In the genomic region with DNA sequence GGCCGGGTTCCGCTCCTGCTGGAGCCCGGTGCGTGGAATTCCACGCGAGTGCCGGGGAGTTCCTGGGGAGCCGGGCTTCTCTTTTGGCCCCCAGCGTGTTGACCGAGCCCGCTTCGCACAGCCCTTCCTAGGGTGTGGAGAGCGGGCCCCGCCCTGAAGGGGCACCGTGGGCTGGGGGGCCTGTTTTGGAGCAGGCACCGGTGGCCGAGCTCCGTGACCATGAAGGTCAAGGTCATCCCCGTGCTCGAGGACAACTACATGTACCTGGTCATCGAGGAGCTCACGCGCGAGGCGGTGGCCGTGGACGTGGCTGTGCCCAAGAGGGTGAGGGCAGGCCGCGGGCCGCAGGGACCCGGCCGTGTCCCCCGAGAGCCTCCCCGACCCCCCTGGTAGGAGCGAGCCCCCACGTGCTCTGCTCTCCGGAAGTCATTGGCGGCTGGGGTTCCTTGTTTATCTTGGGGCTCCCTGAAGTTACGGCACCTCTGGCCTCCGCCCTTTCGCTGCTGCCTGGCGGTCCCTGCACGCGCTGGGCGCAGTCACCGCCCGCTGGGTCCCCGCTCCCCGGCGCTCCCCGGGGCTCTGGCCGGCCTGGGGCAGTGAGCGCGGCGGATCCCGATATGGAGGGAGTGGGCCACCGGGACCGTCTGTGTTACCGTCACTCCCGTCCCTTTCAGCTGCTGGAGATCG, we compare ENCODE assay signal across 8 cellular contexts. TPM values are rescaled to one million over a fixed set of nuclear protein-coding genes. Genes with fewer than 3 reads are reported as not detected.
DNase-seq lines count a peak whose midpoint lies in the region; ATAC-seq, FAIRE-seq and TF ChIP-seq lines count a peak whose summit lies in the region.

No MANE protein-coding gene starts in this region.

- peaks cover 10% of the 10 kb centered on the region; the same call in 1 of the 2 replicates for H3F3A ChIP-seq in DOHH2 (ENCODE audit: control insufficient read depth, insufficient read depth)

- TF ChIP-seq CTCF in DOHH2 (IDR thresholded peaks at IDR 0.05; ENCODE audit: low read depth, low read length, poor library complexity, severe bottlenecking) (no peak), keratinocyte (optimal IDR thresholded peaks at IDR 0.05 in 1 of 3, IDR thresholded peaks at IDR 0.05 in 1 of 3, conservative IDR thresholded peaks at IDR 0.05 in 1 of 3; ENCODE audit: extremely low read depth in 1 of 3, insufficient read depth in 2 of 3, low read length in 3 of 3) (no peak)

- H4K20me1 ChIP-seq in DOHH2 (ENCODE audit: control insufficient read depth, insufficient read depth, low read depth, low read length) (0 out of 2 replicates have a peak, but pooled peaks cover 3% of the 10 kb centered on the region), keratinocyte (ENCODE audit: control insufficient read depth, extremely low read depth, insufficient read depth, low read length) (no peaks in the 10 kb centered on the region)

- H3K36me3 ChIP-seq in DOHH2 (ENCODE audit: control insufficient read depth, low read length) (peaks cover 47% of the 10 kb centered on the region), keratinocyte (ENCODE audit: control insufficient read depth in 2 of 2, extremely low read depth in 1 of 2, insufficient read depth in 2 of 2, low read length in 2 of 2) (peaks cover 0 to 6% of the 10 kb centered on the region in 2 experiments), thymus (ENCODE audit: control insufficient read depth, insufficient read depth) (peaks cover 38% of the 10 kb centered on the region)

- H3K27ac Mint-ChIP-seq in activated naive CD4-positive, alpha-beta T cell treated with anti-CD3 and anti-CD28 coated beads, Interleukin-2, amount 50 U/mL, for 72 hours: no peak overlapping the region

- H3K4me1 ChIP-seq in DOHH2 (ENCODE audit: control insufficient read depth, low read length) (peaks cover 56% of the 10 kb centered on the region), keratinocyte (ENCODE audit: control insufficient read depth, extremely low read depth, insufficient read depth, low read length) (peaks cover 4% of the 10 kb centered on the region), thymus (ENCODE audit: control insufficient read depth, insufficient read depth, low read length) (peaks cover 40% of the 10 kb centered on the region)

- H3K9me3 ChIP-seq in DOHH2 (ENCODE audit: control insufficient read depth, insufficient read depth, low read length) (no peaks in the 10 kb centered on the region), keratinocyte (ENCODE audit: control insufficient read depth, low read depth, low read length) (no peaks in the 10 kb centered on the region), thymus (ENCODE audit: control insufficient read depth) (no peaks in the 10 kb centered on the region)

- no peaks in the 10 kb centered on the region for H3K9me1 ChIP-seq in keratinocyte (ENCODE audit: control insufficient read depth, extremely low read depth, insufficient read depth, low read length)

- no peak for FAIRE-seq in keratinocyte (lab: Jason Lieb, UNC)

- dilution Hi-C loops in keratinocyte (cut with MboI; ENCODE audit: extremely low pct_ligation_motif_present, low sequenced_read_pairs): no loop called here

- H3K4me3 ChIP-seq in DOHH2 (ENCODE audit: low read length) (peak overlapping the region; percentile 85), keratinocyte (ENCODE audit: control insufficient read depth in 2 of 3, extremely low read depth in 1 of 3, insufficient read depth in 2 of 3, low read depth in 1 of 3, low read length in 3 of 3) (peak overlapping the region; percentile 71 to 77 (median 76)), thymus (ENCODE audit: low read length) (peak overlapping the region; percentile 67)

- no peaks in the 10 kb centered on the region for H3K36me3 Mint-ChIP-seq in activated naive CD4-positive, alpha-beta T cell treated with anti-CD3 and anti-CD28 coated beads, Interleukin-2, amount 50 U/mL, for 72 hours

- no peaks in the 10 kb centered on the region for H3K9me3 Mint-ChIP-seq in activated naive CD4-positive, alpha-beta T cell treated with anti-CD3 and anti-CD28 coated beads, Interleukin-2, amount 50 U/mL, for 72 hours

- no peaks in the 10 kb centered on the region for H3K27me3 ChIP-seq in DOHH2 (ENCODE audit: control insufficient read depth, low read length)
- no peaks in the 10 kb centered on the region for H3K27me3 ChIP-seq in keratinocyte (ENCODE audit: control insufficient read depth, extremely low read depth, insufficient read depth, low read length)
- peaks cover 4% of the 10 kb centered on the region for H3K27me3 ChIP-seq in thymus (ENCODE audit: control insufficient read depth, insufficient read depth)

- no peak for DNase-seq in activated naive CD4-positive, alpha-beta T cell treated with anti-CD3 and anti-CD28 coated beads, Interleukin-2, amount 50 U/mL, for 72 hours (ENCODE audit: low spot score in 2 of 2)
- no peak for DNase-seq in keratinocyte (ENCODE audit: low read depth, low spot score)
- DNase-seq in NCI-H187 (lab: John Stamatoyannopoulos, UW): no peak

- ATAC-seq in HG03520 (IDR thresholded peaks at IDR 0.05; ENCODE audit: unreplicated experiment) (peak; percentile 3), HG03342 (IDR thresholded peaks at IDR 0.05; ENCODE audit: unreplicated experiment) (no peak), GM21367 (IDR thresholded peaks at IDR 0.05; ENCODE audit: unreplicated experiment) (no peak)
- peak; percentile 22 to 24 for ATAC-seq in activated naive CD4-positive, alpha-beta T cell treated with anti-CD3 and anti-CD28 coated beads, Interleukin-2, amount 50 U/mL, for 72 hours

- WGBS in thymus: under 1% methylated on average over 61 of the region's 61 CpGs

- H3K9ac ChIP-seq in keratinocyte (ENCODE audit: control insufficient read depth, extremely low read depth, insufficient read depth, low read length): peak overlapping the region; percentile 76

- no peaks in the 10 kb centered on the region for H3K79me2 ChIP-seq in DOHH2 (ENCODE audit: control insufficient read depth, low read length)
- no peaks in the 10 kb centered on the region for H3K79me2 ChIP-seq in keratinocyte (ENCODE audit: control insufficient read depth, insufficient read depth, low read length)

- H3K9me2 ChIP-seq in DOHH2 (replicated peaks; ENCODE audit: control insufficient read depth, low read length): no peaks in the 10 kb centered on the region

- H3K4me2 ChIP-seq in DOHH2 (ENCODE audit: low read length) (peak overlapping the region; percentile 85), keratinocyte (ENCODE audit: control insufficient read depth, extremely low read depth, insufficient read depth, low read depth, low read length) (peak overlapping the region; percentile 95)

- H3K27ac ChIP-seq in DOHH2 (ENCODE audit: low read depth, low read length) (peak overlapping the region; percentile 72), keratinocyte (ENCODE audit: control insufficient read depth, insufficient read depth, low read length) (peak overlapping the region; percentile 26), thymus (ENCODE audit: low read depth) (peak overlapping the region; percentile 36)

- H2AFZ ChIP-seq in keratinocyte (ENCODE audit: control insufficient read depth, low read length): peak overlapping the region; percentile 12

RNA-seq across cellular contexts. Expression of gene HAGHL, which starts 0.5 kb away (rescaled TPM):
- total RNA-seq in activated naive CD4-positive, alpha-beta T cell treated with anti-CD3 and anti-CD28 coated beads, Interleukin-2, amount 50 U/mL, for 72 hours: 10 to 100 TPM; 22.2 to 24.5 TPM
- 6.8 to 30.7 TPM (median 8.0 TPM) in 3 replicates for polyA plus RNA-seq in keratinocyte
- 4.2 TPM for polyA plus RNA-seq in keratinocyte (2011; ENCODE audit: low read depth)
- 2.5 and 10.9 TPM in 2 replicates for polyA plus RNA-seq in keratinocyte (2011; cell fraction: cytosol; rRNA removed)
- 53.3 and 72.7 TPM in 2 replicates for polyA plus RNA-seq in keratinocyte (2011; cell fraction: nucleus; rRNA removed)
- 9.9 and 16.8 TPM in 2 replicates for polyA plus RNA-seq in keratinocyte (2012; ENCODE audit: low replicate concordance)
- 0.93 to 3.6 TPM (median 2.0 TPM) in 3 replicates for polyA minus RNA-seq in keratinocyte
- 13.8 TPM for polyA minus RNA-seq in keratinocyte (2011; cell fraction: cytosol; rRNA and poly(A)+ RNA removed)
- 5.9 and 11.4 TPM in 2 replicates for polyA minus RNA-seq in keratinocyte (2011; cell fraction: nucleus; rRNA and poly(A)+ RNA removed)
- polyA plus RNA-seq in thymus: 50.6 TPM

RNA-seq across cellular contexts. Expression of gene CCDC78, which starts 1.2 kb away (rescaled TPM):
- 10 to 100 TPM in 1 of 2 donors, 1 to 10 TPM in 1; 6.2 to 10.7 TPM for total RNA-seq in activated naive CD4-positive, alpha-beta T cell treated with anti-CD3 and anti-CD28 coated beads, Interleukin-2, amount 50 U/mL, for 72 hours
- 2.0 to 4.1 TPM (median 2.5 TPM) in 3 replicates for polyA plus RNA-seq in keratinocyte
- 3.0 TPM for polyA plus RNA-seq in keratinocyte (2011; ENCODE audit: low read depth)
- 0.61 and 0.68 TPM in 2 replicates for polyA plus RNA-seq in keratinocyte (2011; cell fraction: cytosol; rRNA removed)
- polyA plus RNA-seq in keratinocyte (2011; cell fraction: nucleus; rRNA removed): 15.1 and 20.5 TPM in 2 replicates
- polyA plus RNA-seq in keratinocyte (2012; ENCODE audit: low replicate concordance): 2.0 and 2.4 TPM in 2 replicates
- polyA minus RNA-seq in keratinocyte: 0.56 to 1.4 TPM (median 0.73 TPM) in 3 replicates
- not detected for polyA minus RNA-seq in keratinocyte (2011; cell fraction: cytosol; rRNA and poly(A)+ RNA removed)
- 0.70 and 2.4 TPM in 2 replicates for polyA minus RNA-seq in keratinocyte (2011; cell fraction: nucleus; rRNA and poly(A)+ RNA removed)
- 12.4 TPM for polyA plus RNA-seq in thymus

RNA-seq across cellular contexts. Expression of gene ANTKMT, which starts 6.5 kb away (rescaled TPM):
- total RNA-seq in activated naive CD4-positive, alpha-beta T cell treated with anti-CD3 and anti-CD28 coated beads, Interleukin-2, amount 50 U/mL, for 72 hours: 10 to 100 TPM; 17.6 to 22.6 TPM
- polyA plus RNA-seq in keratinocyte (5.6 to 13.7 TPM (median 8.2 TPM) in 3 replicates), thymus (56.2 TPM)
- polyA plus RNA-seq in keratinocyte (2011; ENCODE audit: low read depth): 3.4 TPM
- 2.4 and 10.4 TPM in 2 replicates for polyA plus RNA-seq in keratinocyte (2011; cell fraction: cytosol; rRNA removed)
- polyA plus RNA-seq in keratinocyte (2011; cell fraction: nucleus; rRNA removed): 9.1 and 12.4 TPM in 2 replicates
- 9.1 and 19.8 TPM in 2 replicates for polyA plus RNA-seq in keratinocyte (2012; ENCODE audit: low replicate concordance)
- polyA minus RNA-seq in keratinocyte: 0.64 to 1.3 TPM (median 1.0 TPM) in 3 replicates
- polyA minus RNA-seq in keratinocyte (2011; cell fraction: cytosol; rRNA and poly(A)+ RNA removed): 13.8 TPM
- 2.6 and 4.3 TPM in 2 replicates for polyA minus RNA-seq in keratinocyte (2011; cell fraction: nucleus; rRNA and poly(A)+ RNA removed)

RNA-seq across cellular contexts. Expression of gene METRN, which starts 12.5 kb away (rescaled TPM):
- total RNA-seq in activated naive CD4-positive, alpha-beta T cell treated with anti-CD3 and anti-CD28 coated beads, Interleukin-2, amount 50 U/mL, for 72 hours: 10 to 100 TPM; 10.1 to 14.7 TPM
- polyA plus RNA-seq in keratinocyte (27.1 to 171 TPM (median 42.1 TPM) in 3 replicates), thymus (24.2 TPM)
- 6.8 TPM for polyA plus RNA-seq in keratinocyte (2011; ENCODE audit: low read depth)
- 34.2 and 182 TPM in 2 replicates for polyA plus RNA-seq in keratinocyte (2011; cell fraction: cytosol; rRNA removed)
- 19.9 and 47.2 TPM in 2 replicates for polyA plus RNA-seq in keratinocyte (2011; cell fraction: nucleus; rRNA removed)
- polyA plus RNA-seq in keratinocyte (2012; ENCODE audit: low replicate concordance): 45.7 and 85.4 TPM in 2 replicates
- polyA minus RNA-seq in keratinocyte: 8.2 to 26.2 TPM (median 21.2 TPM) in 3 replicates
- 197 TPM for polyA minus RNA-seq in keratinocyte (2011; cell fraction: cytosol; rRNA and poly(A)+ RNA removed)
- 23.7 and 32.2 TPM in 2 replicates for polyA minus RNA-seq in keratinocyte (2011; cell fraction: nucleus; rRNA and poly(A)+ RNA removed)

RNA-seq across cellular contexts. Expression of gene CIAO3, which starts 13.4 kb away (rescaled TPM):
- 100 to 1,000 TPM in 1 of 2 donors, 10 to 100 TPM in 1; 41.7 to 122 TPM for total RNA-seq in activated naive CD4-positive, alpha-beta T cell treated with anti-CD3 and anti-CD28 coated beads, Interleukin-2, amount 50 U/mL, for 72 hours
- 20.1 to 31.8 TPM (median 24.9 TPM) in 3 replicates for polyA plus RNA-seq in keratinocyte
- polyA plus RNA-seq in keratinocyte (2011; ENCODE audit: low read depth): 9.8 TPM
- polyA plus RNA-seq in keratinocyte (2011; cell fraction: cytosol; rRNA removed): 12.7 and 15.8 TPM in 2 replicates
- 41.7 and 48.0 TPM in 2 replicates for polyA plus RNA-seq in keratinocyte (2011; cell fraction: nucleus; rRNA removed)
- 18.9 and 20.5 TPM in 2 replicates for polyA plus RNA-seq in keratinocyte (2012; ENCODE audit: low replicate concordance)
- polyA minus RNA-seq in keratinocyte: 15.5 to 43.6 TPM (median 17.4 TPM) in 3 replicates
- 21.3 TPM for polyA minus RNA-seq in keratinocyte (2011; cell fraction: cytosol; rRNA and poly(A)+ RNA removed)
- 25.4 and 25.9 TPM in 2 replicates for polyA minus RNA-seq in keratinocyte (2011; cell fraction: nucleus; rRNA and poly(A)+ RNA removed)
- polyA plus RNA-seq in thymus: 60.4 TPM

Comparison
In these comparisons a context has a peak if more than half of its experiments do, and no peak if none do; other contexts are left out.
1. ATAC-seq: peak in HG03520 (single experiment) and activated naive CD4-positive, alpha-beta T cell treated with anti-CD3 and anti-CD28 coated beads, Interleukin-2, amount 50 U/mL, for 72 hours (2 of 2); none in HG03342 (single experiment) and GM21367 (single experiment).
2. Peak in every context shown above with its lines, with median percentiles within 50 percentile points of each other: H3K27ac ChIP-seq and H3K4me3 ChIP-seq.